14 cellular contexts compared by ENCODE assay signal in genomic region chr18:58235001-58235436, GRCh38.
DNase-seq lines count a peak whose midpoint lies in the region; ATAC-seq and TF ChIP-seq lines count a peak whose summit lies in the region.
"Had no signal": no experiment of that assay in that cellular context is flagged by ENCODE, and none has a peak within 500 bp of the region (broad histone marks: within the 10 kb centered on the region; RNA-seq: fewer than 3 reads in every experiment).

No MANE protein-coding gene starts in this region.

- H3K4me1 Mint-ChIP-seq in endothelial cell (ENCODE audit: unreplicated experiment) (peaks cover 11% of the 10 kb centered on the region), osteocyte (ENCODE audit: unreplicated experiment) (peaks cover 25% of the 10 kb centered on the region)

- DNase-seq in DMS153 treated with DMSO at 0.1 percent for 48 hours (lab: John Stamatoyannopoulos, UW; ENCODE audit: unreplicated experiment) (peak; percentile 30), NCI-H345 (lab: John Stamatoyannopoulos, UW) (peak; percentile 62), endothelial cell (ENCODE audit: low spot score) (no peak), osteocyte (ENCODE audit: extremely low spot score, unreplicated experiment) (peak; percentile 38), NCI-H1694 treated with DMSO at 0.1 percent for 48 hours (lab: John Stamatoyannopoulos, UW) (no peak)
- DNase-seq in stimulated activated CD8-positive, alpha-beta memory T cell treated with anti-CD3 and anti-CD28 coated beads, Interleukin-4, amount 100 ng/mL, for 48 hours: no peak
- DNase-seq in activated CD4-positive, alpha-beta T cell treated with anti-CD3 and anti-CD28 coated beads for 48 hours: no peak
- DNase-seq: activated T-cell treated with anti-CD3 and anti-CD28 coated beads, Interleukin-2, amount 50 U/mL, for 72 hours; anterior cingulate cortex; KG1; RPMI8226; stimulated activated CD4-positive, alpha-beta T cell treated with anti-CD3 and anti-CD28 coated beads, Interleukin-2, amount 100 ng/mL, for 24 hours had no signal

- H3K9me3 Mint-ChIP-seq in endothelial cell (ENCODE audit: unreplicated experiment) (no peaks in the 10 kb centered on the region), osteocyte (ENCODE audit: unreplicated experiment) (no peaks in the 10 kb centered on the region)
- H3K9me3 Mint-ChIP-seq: T-helper 2 cell treated with Interferon-gamma antibody and Interleukin-4, amounts not matched to agents 5 μg/mL and 100 μg/mL, for 36 hours had no signal

- no peak for ATAC-seq in GM21723 (IDR thresholded peaks at IDR 0.05; ENCODE audit: unreplicated experiment)
- ATAC-seq: activated T-cell treated with anti-CD3 and anti-CD28 coated beads, Interleukin-2, amount 50 U/mL, for 72 hours had no signal

- H3K4me3 Mint-ChIP-seq in endothelial cell (ENCODE audit: unreplicated experiment): no peak overlapping the region
- H3K4me3 Mint-ChIP-seq in osteocyte (ENCODE audit: unreplicated experiment): no peak overlapping the region
- H3K4me3 Mint-ChIP-seq: activated T-cell treated with anti-CD3 and anti-CD28 coated beads, Interleukin-2, amount 50 U/mL, for 72 hours; T-helper 2 cell treated with Interferon-gamma antibody and Interleukin-4, amounts not matched to agents 5 μg/mL and 100 μg/mL, for 36 hours had no signal

- no peak for TF ChIP-seq CTCF in endothelial cell (IDR thresholded peaks at IDR 0.05; ENCODE audit: unreplicated experiment)
- TF ChIP-seq CTCF in osteocyte (IDR thresholded peaks at IDR 0.05): no peak

- H3K36me3 Mint-ChIP-seq in endothelial cell (ENCODE audit: low read depth, unreplicated experiment) (peaks cover 4% of the 10 kb centered on the region), osteocyte (ENCODE audit: unreplicated experiment) (no peaks in the 10 kb centered on the region)

- H3K27me3 Mint-ChIP-seq in endothelial cell (ENCODE audit: unreplicated experiment): peaks cover 2% of the 10 kb centered on the region
- H3K27me3 Mint-ChIP-seq in osteocyte (ENCODE audit: unreplicated experiment): no peaks in the 10 kb centered on the region

- H3K27ac Mint-ChIP-seq in endothelial cell (ENCODE audit: unreplicated experiment) (peak overlapping the region; percentile 26), osteocyte (ENCODE audit: unreplicated experiment) (no peak overlapping the region)
- H3K27ac Mint-ChIP-seq: activated T-cell treated with anti-CD3 and anti-CD28 coated beads, Interleukin-2, amount 50 U/mL, for 72 hours; T-helper 2 cell treated with Interferon-gamma antibody and Interleukin-4, amounts not matched to agents 5 μg/mL and 100 μg/mL, for 36 hours had no signal

Comparison
In these comparisons a context has a peak if more than half of its experiments do, and no peak if none do; other contexts are left out.
1. DNase-seq: peak in DMS153 treated with DMSO at 0.1 percent for 48 hours (single experiment), NCI-H345 (single experiment) and osteocyte (single experiment); none in endothelial cell (single experiment), stimulated activated CD8-positive, alpha-beta memory T cell treated with anti-CD3 and anti-CD28 coated beads, Interleukin-4, amount 100 ng/mL, for 48 hours (single experiment), activated CD4-positive, alpha-beta T cell treated with anti-CD3 and anti-CD28 coated beads for 48 hours (single experiment) and NCI-H1694 treated with DMSO at 0.1 percent for 48 hours (single experiment).